Comparison of ENCODE assay signal across 1 cellular context in genomic region chrX:136822337-136823095, GRCh38.
TF ChIP-seq lines count a peak whose summit lies in the region.

No MANE protein-coding gene starts in this region.

TF ChIP-seq in endothelial cell of umbilical vein, 7 proteins besides CTCF, POLR2A, EP300 and RAD21 (continued from another document):
- no peak for TF ChIP-seq MAX (IDR thresholded peaks at IDR 0.05; ENCODE audit: insufficient read depth, insufficient read length)
